ENCODE assay signal across 8 cellular contexts in genomic region chr1:92080128-92080985, GRCh38. TPM values are rescaled to one million over a fixed set of nuclear protein-coding genes. Genes with fewer than 3 reads are reported as not detected.
DNase-seq lines count a peak whose midpoint lies in the region; ATAC-seq and TF ChIP-seq lines count a peak whose summit lies in the region.

BTBD8 (plus strand) TSS chr1:92080345; CDS start chr1:92080572, 227 bp downstream.

- H3K27ac ChIP-seq in esophagus squamous epithelium, result peak within 1 kb of the TSS; percentile 74 to 84 (median 80)

- intact Hi-C loops in esophagus squamous epithelium (cut with DNase I), result no loop called here

- peak within 1 kb of the TSS; percentile 0 to 94 (median 91) for H3K27ac Mint-ChIP-seq in IgD-negative memory B cell

- peak; percentile 96 for ATAC-seq in GM21619 (IDR thresholded peaks at IDR 0.05; ENCODE audit: unreplicated experiment)

- H3K4me3 ChIP-seq in esophagus squamous epithelium, result peak within 1 kb of the TSS; percentile 71 to 86 (median 84)

- H3K4me1 ChIP-seq in esophagus squamous epithelium, result peaks cover 3 to 15% (median 3%) of the 10 kb centered on the region in 3 donors

- no peaks in the 10 kb centered on the region for H3K36me3 ChIP-seq in esophagus squamous epithelium

- H3K9me3 ChIP-seq in esophagus squamous epithelium, result peaks cover 0 to 4% (median 3%) of the 10 kb centered on the region in 3 donors

- WGBS in esophagus squamous epithelium, 2 donors, result 0 to 2% methylated on average over 9 to 15 of the region's 55 CpGs

- H3K4me1 Mint-ChIP-seq in IgD-negative memory B cell, result peaks cover 0 to 4% (median 1%) of the 10 kb centered on the region in 3 donors

- no peaks in the 10 kb centered on the region for H3K27me3 ChIP-seq in esophagus squamous epithelium

- no peaks in the 10 kb centered on the region for H3K36me3 Mint-ChIP-seq in IgD-negative memory B cell

- TF ChIP-seq CTCF in esophagus squamous epithelium (IDR thresholded peaks at IDR 0.05), result peak in 1 of 6 experiments; percentile 13

- H3K27me3 Mint-ChIP-seq in IgD-negative memory B cell, result no peaks in the 10 kb centered on the region

- H3K4me3 Mint-ChIP-seq in IgD-negative memory B cell, result peak within 1 kb of the TSS; percentile 79 to 99 (median 96)

- DNase-seq in DMS114 treated with DMSO at 0.1 percent for 48 hours (lab: John Stamatoyannopoulos, UW; ENCODE audit: unreplicated experiment), result peak; percentile 74
- peak; percentile 87 to 90 for DNase-seq in activated T-cell treated with anti-CD3 and anti-CD28 coated beads, Interleukin-2, amount 50 U/mL, for 48 hours
- peak; percentile 6 for DNase-seq in esophagus squamous epithelium (lab: John Stamatoyannopoulos, UW)
- peak; percentile 78 for DNase-seq in myocyte (ENCODE audit: low read depth)
- peak; percentile 68 for DNase-seq in stimulated activated CD8-positive, alpha-beta memory T cell treated with anti-CD3 and anti-CD28 coated beads, Interleukin-7, amount 100 ng/mL, for 24 hours (ENCODE audit: low read depth)

- H3K9me3 Mint-ChIP-seq in IgD-negative memory B cell, result peaks cover 0 to 9% (median 0%) of the 10 kb centered on the region in 3 donors

- peak in 2 of 4 donors; percentile 40 to 52 for TF ChIP-seq POLR2A in esophagus squamous epithelium (IDR thresholded peaks at IDR 0.05)

TF ChIP-seq in PFSK-1, 5 proteins besides CTCF, POLR2A, EP300 and RAD21:
- TF ChIP-seq REST (IDR thresholded peaks at IDR 0.05; ENCODE audit: insufficient read depth in 1 of 2, low read depth in 2 of 2, low read length in 2 of 2) (no peak), FOXP2 (optimal IDR thresholded peaks at IDR 0.05; ENCODE audit: borderline replicate concordance, extremely low read depth, extremely low read length, insufficient read depth) (peak; percentile 74), POLR2AphosphoS5 (IDR thresholded peaks at IDR 0.05; ENCODE audit: low read depth, low read length) (no peak), SIN3A (IDR thresholded peaks at IDR 0.05; ENCODE audit: borderline replicate concordance, insufficient read depth, low read length) (0 out of 2 replicates have a peak, but pooled peaks have one; percentile 45), TAF1 (IDR thresholded peaks at IDR 0.05; ENCODE audit: borderline replicate concordance, insufficient read depth, low read length) (0 out of 2 replicates have a peak, but pooled peaks have one; percentile 10)
TF ChIP-seq in PFSK-1: peak in this region for 3.

RNA-seq across cellular contexts. Expression of gene BTBD8, which starts in this region (rescaled TPM):
- 0.93 TPM for polyA plus RNA-seq in IgD-negative memory B cell
- 0.29 TPM for polyA plus RNA-seq in PFSK-1 (2012; ENCODE audit: insufficient read length, low read depth)
- 1 to 10 TPM in 3 of 4 donors, under 1 TPM in 1; 0.83 to 4.0 (median 2.7) TPM for total RNA-seq in esophagus squamous epithelium
- 3.9 and 6.0 TPM in 2 replicates for total RNA-seq in myocyte
- 0.53 TPM for polyA plus RNA-seq in myocyte (2012)

Comparison
In these comparisons a context has a peak if more than half of its experiments do, and no peak if none do; other contexts are left out.
1. Peak in every context shown above with its lines: DNase-seq, ATAC-seq, H3K4me3 ChIP-seq and H3K27ac ChIP-seq.
2. DNase-seq: peak in every context shown above with its lines; median percentile 88 in activated T-cell treated with anti-CD3 and anti-CD28 coated beads, Interleukin-2, amount 50 U/mL, for 48 hours; 78 in myocyte; 74 in DMS114 treated with DMSO at 0.1 percent for 48 hours; 68 in stimulated activated CD8-positive, alpha-beta memory T cell treated with anti-CD3 and anti-CD28 coated beads, Interleukin-7, amount 100 ng/mL, for 24 hours; 6 in esophagus squamous epithelium.